Comparison of ENCODE assay signal across 13 cellular contexts in genomic region chr3:122758877-122759670, GRCh38. TPM values are rescaled to one million over a fixed set of nuclear protein-coding genes. Genes with fewer than 3 reads are reported as not detected.
DNase-seq lines count a peak whose midpoint lies in the region; ATAC-seq and TF ChIP-seq lines count a peak whose summit lies in the region.
"Had no signal": no experiment of that assay in that cellular context is flagged by ENCODE, and none has a peak within 500 bp of the region (broad histone marks: within the 10 kb centered on the region; RNA-seq: fewer than 3 reads in every experiment).

No MANE protein-coding gene starts in this region.

- TF ChIP-seq CTCF in MM.1S (IDR thresholded peaks at IDR 0.05; ENCODE audit: low read length), result no peak
- no peak for TF ChIP-seq CTCF in neutrophil (IDR thresholded peaks at IDR 0.05)
- no peak for TF ChIP-seq CTCF in Calu3 (IDR thresholded peaks at IDR 0.05; ENCODE audit: unreplicated experiment)
- no peak for TF ChIP-seq CTCF in psoas muscle (IDR thresholded peaks at IDR 0.05)

- ATAC-seq in psoas muscle, result no peak
- ATAC-seq: CD8-positive, alpha-beta T cell; foreskin keratinocyte had no signal

- no peaks in the 10 kb centered on the region for H3K27me3 ChIP-seq in MM.1S (replicated peaks; ENCODE audit: insufficient read depth, low read length)
- H3K27me3 ChIP-seq in neutrophil, result no peaks in the 10 kb centered on the region
- H3K27me3 ChIP-seq in psoas muscle (ENCODE audit: insufficient read depth in 3 of 3, low read length in 2 of 3), result no peaks in the 10 kb centered on the region
- H3K27me3 ChIP-seq: foreskin keratinocyte, stomach had no signal

- no peaks in the 10 kb centered on the region for H3K27me3 Mint-ChIP-seq in Calu3 (ENCODE audit: unreplicated experiment)

- H3K36me3 ChIP-seq in MM.1S (replicated peaks; ENCODE audit: insufficient read depth, low read length) (no peaks in the 10 kb centered on the region), neutrophil (peaks cover 11% of the 10 kb centered on the region), psoas muscle (ENCODE audit: insufficient read depth in 1 of 2, low read depth in 1 of 2) (peaks cover 4 to 57% of the 10 kb centered on the region in 2 donors)

- CTCF ChIA-PET in Calu3 (lab: Charles Lee), result no interaction called here

- WGBS in psoas muscle, 3 donors, result 83 to 87% (median 87%) methylated on average over 4 of the region's 4 CpGs

- no peak overlapping the region for H3K4me3 ChIP-seq in MM.1S (ENCODE audit: low read length)
- H3K4me3 ChIP-seq in neutrophil (ENCODE audit: low read depth in 1 of 2, low read length in 1 of 2), result peak overlapping the region; percentile 43 to 44
- H3K4me3 ChIP-seq in psoas muscle, result no peak overlapping the region
- H3K4me3 ChIP-seq: stomach had no signal

- no peaks in the 10 kb centered on the region for H3F3A ChIP-seq in MM.1S (ENCODE audit: insufficient read depth, low read length)

- peak overlapping the region; percentile 16; the same call in 1 of the 2 replicates for H2AFZ ChIP-seq in MM.1S (ENCODE audit: low read length)

- H3K4me2 ChIP-seq in MM.1S (ENCODE audit: low read depth, low read length), result peak overlapping the region; percentile 26; the same call in 1 of the 2 replicates

- no peak overlapping the region for H3K27ac Mint-ChIP-seq in Calu3 (ENCODE audit: unreplicated experiment)
- H3K27ac Mint-ChIP-seq: CD8-positive, alpha-beta T cell had no signal

- peaks cover 15% of the 10 kb centered on the region; the same call in 1 of the 2 replicates for H3K4me1 ChIP-seq in MM.1S (ENCODE audit: low read length)
- peaks cover 72 to 75% of the 10 kb centered on the region in 2 experiments for H3K4me1 ChIP-seq in neutrophil (ENCODE audit: control insufficient read depth in 1 of 2, insufficient read depth in 1 of 2, low read depth in 1 of 2, low read length in 1 of 2)
- H3K4me1 ChIP-seq in psoas muscle, result peaks cover 21% of the 10 kb centered on the region
- H3K4me1 ChIP-seq: foreskin keratinocyte had no signal

- no peak overlapping the region for H3K9ac ChIP-seq in MM.1S (ENCODE audit: low read length)

- H3K4me1 Mint-ChIP-seq in Calu3 (ENCODE audit: low read depth, unreplicated experiment), result no peaks in the 10 kb centered on the region

- no TSS peak for BruUV-seq in Calu3 (replicated peaks; lab: Mats Ljungman, UMichigan)

- intact Hi-C loops in Calu3 (cut with micrococcal nuclease; ENCODE audit: unreplicated experiment), result no loop called here
- intact Hi-C loops in psoas muscle (cut with DNase I), result loop anchor here in 1 of 2 donors (5.0 kb wide), 1 partner anchor 33 kb away; the partner anchor contains the start of gene HSPBAP1

- no peak overlapping the region for H3K4me3 Mint-ChIP-seq in Calu3 (ENCODE audit: low read depth, unreplicated experiment)
- H3K4me3 Mint-ChIP-seq: CD8-positive, alpha-beta T cell had no signal

- no peaks in the 10 kb centered on the region for H3K9me3 Mint-ChIP-seq in Calu3 (ENCODE audit: low read depth, unreplicated experiment)
- H3K9me3 Mint-ChIP-seq: CD8-positive, alpha-beta T cell had no signal

- H3K9me3 ChIP-seq in MM.1S (replicated peaks; ENCODE audit: insufficient read depth, low read length) (no peaks in the 10 kb centered on the region), neutrophil (no peaks in the 10 kb centered on the region), psoas muscle (no peaks in the 10 kb centered on the region)
- H3K9me3 ChIP-seq: stomach had no signal

- peak; percentile 55 for DNase-seq in GM03348 (ENCODE audit: low spot score)
- peak; percentile 70 for DNase-seq in MM.1S
- DNase-seq in fibroblast of gingiva (ENCODE audit: low read depth), result peak; percentile 78
- DNase-seq in kidney tubule cell (ENCODE audit: low spot score), result no peak
- no peak for DNase-seq in Calu3
- DNase-seq in psoas muscle, result no peak
- DNase-seq: activated effector memory CD4-positive, alpha-beta T cell treated with Interleukin-2 at 50 U/mL for 16 hours; CD8-positive, alpha-beta T cell; foreskin keratinocyte; NCI-H510A; PC-3; stomach had no signal

- no peaks in the 10 kb centered on the region for H3K36me3 Mint-ChIP-seq in Calu3 (ENCODE audit: insufficient read depth, unreplicated experiment)

- H4K20me1 ChIP-seq in MM.1S (ENCODE audit: insufficient read depth, low read length), result no peaks in the 10 kb centered on the region

- H3K27ac ChIP-seq in MM.1S (ENCODE audit: low read length) (peak overlapping the region; percentile 62; the same call in 1 of the 2 replicates), neutrophil (peak overlapping the region; percentile 89), psoas muscle (no peak overlapping the region)
- H3K27ac ChIP-seq: foreskin keratinocyte had no signal

- H3K79me2 ChIP-seq in MM.1S (ENCODE audit: low read length), result no peaks in the 10 kb centered on the region

- no peaks in the 10 kb centered on the region for H3K9me2 ChIP-seq in MM.1S (replicated peaks; ENCODE audit: insufficient read depth, low read length)

RNA-seq across cellular contexts. Expression of gene HSPBAP1, which starts 34.6 kb away (rescaled TPM):
- total RNA-seq in Calu3 (2022) (8.1 and 8.9 TPM in 2 replicates), psoas muscle (10 to 100 TPM in 3 of 4 donors, 1 to 10 TPM in 1; 4.8 to 18.2 (median 16.2) TPM)
- 10 to 100 TPM in 2 of 3 donors, 1 to 10 TPM in 1; 6.1 to 24.7 (median 18.9) TPM for polyA plus RNA-seq in psoas muscle

RNA-seq across cellular contexts. Expression of gene SLC49A4, which starts 35.8 kb away (rescaled TPM):
- total RNA-seq in Calu3 (2022), result 15.0 and 16.1 TPM in 2 replicates
- 10 to 100 TPM; 12.5 to 44.2 (median 26.9) TPM for total RNA-seq in psoas muscle
- polyA plus RNA-seq in psoas muscle, result 10 to 100 TPM; 15.1 to 21.8 (median 21.1) TPM

Comparison
In these comparisons a context has a peak if more than half of its experiments do, and no peak if none do; other contexts are left out.
1. DNase-seq: peak in GM03348 (single experiment), MM.1S (single experiment) and fibroblast of gingiva (single experiment); none in kidney tubule cell (single experiment), Calu3 (single experiment) and psoas muscle (0 of 2).
2. H3K4me3 ChIP-seq: peak in neutrophil (2 of 2); none in MM.1S (single experiment) and psoas muscle (single experiment).